In genomic region chr15:42608110-42608531, GRCh38 we compare ENCODE assay signal across 8 cellular contexts. TPM values are rescaled to one million over a fixed set of nuclear protein-coding genes. Genes with fewer than 3 reads are reported as not detected.
DNase-seq lines count a peak whose midpoint lies in the region; ATAC-seq and TF ChIP-seq lines count a peak whose summit lies in the region.

No MANE protein-coding gene starts in this region.

- ATAC-seq in GM19324 (IDR thresholded peaks at IDR 0.05; ENCODE audit: low FRiP score, unreplicated experiment) (peak; percentile 52), lower lobe of right lung (peak; percentile 91 to 94), GM19351 (IDR thresholded peaks at IDR 0.05; ENCODE audit: unreplicated experiment) (no peak)

- no peak overlapping the region for H2AFZ ChIP-seq in KMS-11 (ENCODE audit: low read depth)

- no peaks in the 10 kb centered on the region for H4K20me1 ChIP-seq in KMS-11 (ENCODE audit: insufficient read depth)

- H3K36me3 ChIP-seq in KMS-11 (ENCODE audit: insufficient read depth) (no peaks in the 10 kb centered on the region), lower lobe of right lung (no peaks in the 10 kb centered on the region)

- peaks cover 73% of the 10 kb centered on the region for H3K4me1 ChIP-seq in KMS-11 (ENCODE audit: low read depth, poor library complexity, severe bottlenecking)
- peaks cover 64% of the 10 kb centered on the region for H3K4me1 ChIP-seq in lower lobe of right lung

- H3K27ac ChIP-seq in KMS-11, result peak overlapping the region; percentile 91
- peak overlapping the region; percentile 12 for H3K27ac ChIP-seq in lower lobe of right lung

- TF ChIP-seq CTCF in KMS-11 (conservative IDR thresholded peaks at IDR 0.05; ENCODE audit: low read depth, low read length), result no peak
- no peak for TF ChIP-seq CTCF in lower lobe of right lung (IDR thresholded peaks at IDR 0.05)

- intact Hi-C loops in lower lobe of right lung (cut with DNase I), result no loop called here

- no peak overlapping the region for H3K4me3 ChIP-seq in KMS-11 (IDR thresholded peaks at IDR 0.05; ENCODE audit: insufficient read depth, low read depth, low read length)
- no peak overlapping the region for H3K4me3 ChIP-seq in lower lobe of right lung

- H3K27me3 ChIP-seq in KMS-11 (ENCODE audit: insufficient read depth, low read depth) (no peaks in the 10 kb centered on the region), lower lobe of right lung (ENCODE audit: low read depth) (no peaks in the 10 kb centered on the region)

- peak; percentile 58 for DNase-seq in activated CD8-positive, alpha-beta memory T cell treated with anti-CD3 and anti-CD28 coated beads for 24 hours
- DNase-seq in lower lobe of right lung (peak; percentile 56), NCI-H187 (lab: John Stamatoyannopoulos, UW) (no peak), ureter (ENCODE audit: low spot score) (no peak), putamen (ENCODE audit: low spot score) (no peak)

- no peaks in the 10 kb centered on the region for H3K9me3 ChIP-seq in lower lobe of right lung

- peak overlapping the region; percentile 52; the same call in 1 of the 2 replicates for H3K9ac ChIP-seq in KMS-11

- H3K4me2 ChIP-seq in KMS-11, result peak overlapping the region; percentile 98

- H3K79me2 ChIP-seq in KMS-11 (ENCODE audit: insufficient read depth, low read depth), result peaks cover 49% of the 10 kb centered on the region; the same call in 1 of the 2 replicates

RNA-seq across cellular contexts. Expression of gene STARD9, which starts 32.7 kb away (rescaled TPM):
- total RNA-seq in lower lobe of right lung, result 21.9 TPM
- 18.0 TPM for total RNA-seq in ureter

RNA-seq across cellular contexts. Expression of gene HAUS2, which starts 59.5 kb away (rescaled TPM):
- total RNA-seq in lower lobe of right lung, result 21.4 TPM
- total RNA-seq in ureter, result 22.6 TPM

RNA-seq across cellular contexts. Expression of gene LRRC57, which starts 59.5 kb away (rescaled TPM):
- total RNA-seq in lower lobe of right lung (23.7 TPM), ureter (23.5 TPM)

Comparison
In these comparisons a context has a peak if more than half of its experiments do, and no peak if none do; other contexts are left out.
1. DNase-seq: peak in activated CD8-positive, alpha-beta memory T cell treated with anti-CD3 and anti-CD28 coated beads for 24 hours (single experiment) and lower lobe of right lung (single experiment); none in NCI-H187 (0 of 2), ureter (single experiment) and putamen (single experiment).